8 cellular contexts compared by ENCODE assay signal in genomic region chr15:20340931-20341661, GRCh38.
DNase-seq lines count a peak whose midpoint lies in the region; ATAC-seq and TF ChIP-seq lines count a peak whose summit lies in the region.

No MANE protein-coding gene starts in this region.

- no peaks in the 10 kb centered on the region for H3K79me1 ChIP-seq in trophoblast cell (ENCODE audit: low read length)

- H3K36me3 ChIP-seq in esophagus muscularis mucosa (no peaks in the 10 kb centered on the region), trophoblast cell (ENCODE audit: control insufficient read depth in 1 of 2, insufficient read depth in 2 of 2, low read length in 2 of 2) (no peaks in the 10 kb centered on the region)

- H2BK12ac ChIP-seq in trophoblast cell (ENCODE audit: low read length) = no peak overlapping the region

- H3K18ac ChIP-seq in trophoblast cell (ENCODE audit: low read length) = no peak overlapping the region

- no peak overlapping the region for H4K12ac ChIP-seq in trophoblast cell (ENCODE audit: low read depth, low read length)

- no peak overlapping the region for H2BK5ac ChIP-seq in trophoblast cell (ENCODE audit: low read depth, low read length, poor library complexity)

- no peaks in the 10 kb centered on the region for H3K4me1 ChIP-seq in esophagus muscularis mucosa
- H3K4me1 ChIP-seq in trophoblast cell (ENCODE audit: control insufficient read depth in 1 of 2, insufficient read depth in 2 of 2, low read length in 2 of 2) = no peaks in the 10 kb centered on the region

- no peak for TF ChIP-seq CTCF in esophagus muscularis mucosa (IDR thresholded peaks at IDR 0.05)

- no peak overlapping the region for H3K27ac ChIP-seq in esophagus muscularis mucosa (replicated peaks in 1 of 4)
- H3K27ac ChIP-seq in trophoblast cell (ENCODE audit: low read depth, low read length) = no peak overlapping the region

- no peak overlapping the region for H3K14ac ChIP-seq in trophoblast cell (ENCODE audit: low read length)

- no peak overlapping the region for H2AK5ac ChIP-seq in trophoblast cell (ENCODE audit: low read length)

- WGBS in esophagus muscularis mucosa = 71% methylated on average over 7 of the region's 7 CpGs
- no CpG with 5 or more reads among the region's 7 CpGs for WGBS in trophoblast cell (ENCODE audit: extremely low coverage, insufficient coverage, insufficient read length)

- peak; percentile 49 for DNase-seq in D341Med (ENCODE audit: low spot score)
- peak in 3 of 5 donors; percentile 68 to 78 (median 74) for DNase-seq in T-helper 1 cell
- peak; percentile 98 for DNase-seq in esophagus muscularis mucosa (ENCODE audit: extremely low spot score)
- DNase-seq in trophoblast cell = peak; percentile 40 to 41
- DNase-seq in cerebellar cortex (ENCODE audit: low spot score) = no peak
- DNase-seq in NCI-H524 treated with DMSO at 0.1 percent for 48 hours (lab: John Stamatoyannopoulos, UW) = no peak
- no peak for DNase-seq in LoVo (ENCODE audit: low spot score)

- no peak overlapping the region for H2AFZ ChIP-seq in trophoblast cell (ENCODE audit: insufficient read depth, low read length, poor library complexity)

- H3K9me3 ChIP-seq in esophagus muscularis mucosa (peaks cover 0 to 13% (median 8%) of the 10 kb centered on the region in 4 donors), trophoblast cell (ENCODE audit: insufficient read depth, low read depth, low read length) (peaks cover 55% of the 10 kb centered on the region)

- H3K4ac ChIP-seq in trophoblast cell (ENCODE audit: low read depth, low read length) = no peak overlapping the region

- ATAC-seq in HG03025 (IDR thresholded peaks at IDR 0.05; ENCODE audit: low FRiP score, unreplicated experiment) = no peak

- H3K27me3 ChIP-seq in esophagus muscularis mucosa (peaks cover 0 to under 1% (median 0%) of the 10 kb centered on the region in 4 donors), trophoblast cell (ENCODE audit: insufficient read depth, low read length) (no peaks in the 10 kb centered on the region)

- no peak overlapping the region for H3K23ac ChIP-seq in trophoblast cell (ENCODE audit: low read length)

- no peak for TF ChIP-seq EP300 in esophagus muscularis mucosa (IDR thresholded peaks at IDR 0.05)

- no peak overlapping the region for H3K4me2 ChIP-seq in trophoblast cell (ENCODE audit: low read length)

- no peak overlapping the region for H3K4me3 ChIP-seq in esophagus muscularis mucosa
- H3K4me3 ChIP-seq in trophoblast cell (ENCODE audit: low read depth, low read length) = no peak overlapping the region

- no peaks in the 10 kb centered on the region for H3K79me2 ChIP-seq in trophoblast cell (ENCODE audit: control insufficient read depth, insufficient read depth, low read length, poor library complexity)

- H4K91ac ChIP-seq in trophoblast cell (ENCODE audit: low read depth, low read length) = no peak overlapping the region

- TF ChIP-seq POLR2A in esophagus muscularis mucosa (IDR thresholded peaks at IDR 0.05; ENCODE audit: low read depth) = no peak

- H4K8ac ChIP-seq in trophoblast cell (ENCODE audit: low read depth, low read length) = no peak overlapping the region

- no peak overlapping the region for H3K9ac ChIP-seq in trophoblast cell (ENCODE audit: low read length)

- H2BK120ac ChIP-seq in trophoblast cell (ENCODE audit: insufficient read depth, low read length, poor library complexity) = no peak overlapping the region

- intact Hi-C loops in esophagus muscularis mucosa (cut with DNase I) = no loop called here

Comparison
In these comparisons a context has a peak if more than half of its experiments do, and no peak if none do; other contexts are left out.
1. DNase-seq: peak in D341Med (single experiment), T-helper 1 cell (3 of 5), esophagus muscularis mucosa (single experiment) and trophoblast cell (2 of 2); none in cerebellar cortex (single experiment), NCI-H524 treated with DMSO at 0.1 percent for 48 hours (single experiment) and LoVo (single experiment).